ENCODE assay signal across 10 cellular contexts in genomic region chr10:80473096-80473657, GRCh38. TPM values are rescaled to one million over a fixed set of nuclear protein-coding genes. Genes with fewer than 3 reads are reported as not detected.
DNase-seq lines count a peak whose midpoint lies in the region; ATAC-seq and TF ChIP-seq lines count a peak whose summit lies in the region.
"Had no signal": no experiment of that assay in that cellular context is flagged by ENCODE, and none has a peak within 500 bp of the region (broad histone marks: within the 10 kb centered on the region; RNA-seq: fewer than 3 reads in every experiment).

No MANE protein-coding gene starts in this region.

- POLR2A ChIA-PET in SK-N-SH (lab: Yijun Ruan, JAX), result interaction anchor here (1.3 kb wide), 1 partner anchor 9 kb away, joined by 5 read pairs; no protein-coding TSS in a partner anchor
- POLR2A ChIA-PET in activated B cell treated with CpG ODN at 0.5 μM for 24 hours (lab: Charles Lee), result interaction anchor here (1.1 to 2.3 kb wide), 2 partner anchors 17 to 19 kb away, joined by 4 to 10 read pairs; no protein-coding TSS in a partner anchor

- H3K4me1 Mint-ChIP-seq in activated B cell treated with CpG ODN at 0.5 μM for 24 hours (peaks cover 58% of the 10 kb centered on the region), Calu3 (ENCODE audit: low read depth, unreplicated experiment) (peaks cover 78% of the 10 kb centered on the region)
- H3K4me1 Mint-ChIP-seq in stimulated activated memory B cell treated with anti-CD40 and anti-IgM and Interleukin-4, amounts not matched to agents 10 μg/mL and 1 μg/mL and 100 μg/mL, for 72 hours, result peaks cover 62% of the 10 kb centered on the region

- H3K9me2 ChIP-seq in SK-N-SH, result no peaks in the 10 kb centered on the region

- peaks cover 54% of the 10 kb centered on the region for H4K20me1 ChIP-seq in SK-N-SH (ENCODE audit: insufficient read depth)

- TF ChIP-seq POLR2A in esophagus squamous epithelium (IDR thresholded peaks at IDR 0.05), result no peak

- no peak overlapping the region for H3K9ac ChIP-seq in SK-N-SH

- H3K27me3 Mint-ChIP-seq in activated B cell treated with CpG ODN at 0.5 μM for 24 hours (no peaks in the 10 kb centered on the region), Calu3 (ENCODE audit: unreplicated experiment) (no peaks in the 10 kb centered on the region)
- no peaks in the 10 kb centered on the region for H3K27me3 Mint-ChIP-seq in stimulated activated memory B cell treated with anti-CD40 and anti-IgM and Interleukin-4, amounts not matched to agents 10 μg/mL and 1 μg/mL and 100 μg/mL, for 72 hours

- H3K4me1 ChIP-seq in SK-N-SH (ENCODE audit: control insufficient read depth in 1 of 2, insufficient read depth in 2 of 2, low read depth in 1 of 2, low read length in 1 of 2) (peaks cover 9 to 24% of the 10 kb centered on the region in 2 experiments; a peak in 3 of 4 replicates), esophagus squamous epithelium (peaks cover 80 to 98% (median 92%) of the 10 kb centered on the region in 3 donors)

- peaks cover 4% of the 10 kb centered on the region; the same call in 1 of the 2 replicates for H3K9me3 ChIP-seq in SK-N-SH
- H3K9me3 ChIP-seq in esophagus squamous epithelium, result no peaks in the 10 kb centered on the region

- ATAC-seq in SK-N-SH treated with all-trans-retinoic acid at 6 μM for 48 hours (no peak), activated B cell treated with CpG ODN at 0.5 μM for 24 hours (ENCODE audit: low read depth) (no peak), HG02885 (IDR thresholded peaks at IDR 0.05; ENCODE audit: poor library complexity, unreplicated experiment) (no peak)
- no peak for ATAC-seq in stimulated activated memory B cell treated with anti-CD40 and anti-IgM and Interleukin-4, amounts not matched to agents 10 μg/mL and 1 μg/mL and 100 μg/mL, for 72 hours

- peaks cover 99% of the 10 kb centered on the region for H3K79me2 ChIP-seq in SK-N-SH (ENCODE audit: insufficient read depth)

- TF ChIP-seq EP300 in SK-N-SH (IDR thresholded peaks at IDR 0.05; ENCODE audit: borderline replicate concordance in 1 of 2, low read depth in 1 of 2, low read length in 1 of 2), result no peak

- H3K4me3 Mint-ChIP-seq in activated B cell treated with CpG ODN at 0.5 μM for 24 hours (no peak overlapping the region), Calu3 (ENCODE audit: low read depth, unreplicated experiment) (no peak overlapping the region)
- no peak overlapping the region for H3K4me3 Mint-ChIP-seq in stimulated activated memory B cell treated with anti-CD40 and anti-IgM and Interleukin-4, amounts not matched to agents 10 μg/mL and 1 μg/mL and 100 μg/mL, for 72 hours

- WGBS in SK-N-SH (ENCODE audit: low lambda C conversion rate), result 86% methylated on average over 2 of the region's 3 CpGs
- 43 to 51% methylated on average over 2 to 3 of the region's 3 CpGs for WGBS in esophagus squamous epithelium, 2 donors

- peaks cover 6 to 33% of the 10 kb centered on the region in 2 experiments for H3K36me3 ChIP-seq in SK-N-SH (replicated peaks in 1 of 2; ENCODE audit: control insufficient read depth in 1 of 2, insufficient read depth in 2 of 2, low read length in 1 of 2)
- peaks cover 3 to 71% (median 5%) of the 10 kb centered on the region in 3 donors for H3K36me3 ChIP-seq in esophagus squamous epithelium

- H3K9me3 Mint-ChIP-seq in activated B cell treated with CpG ODN at 0.5 μM for 24 hours, result peaks cover 5% of the 10 kb centered on the region
- H3K9me3 Mint-ChIP-seq in stimulated activated memory B cell treated with anti-CD40 and anti-IgM and Interleukin-4, amounts not matched to agents 10 μg/mL and 1 μg/mL and 100 μg/mL, for 72 hours, result peaks cover 4% of the 10 kb centered on the region
- peaks cover 4% of the 10 kb centered on the region for H3K9me3 Mint-ChIP-seq in Calu3 (ENCODE audit: low read depth, unreplicated experiment)

- DNase-seq in SK-N-SH (no peak), activated B cell treated with CpG ODN at 0.5 μM for 24 hours (no peak), esophagus squamous epithelium (lab: John Stamatoyannopoulos, UW) (no peak), Calu3 (no peak), H4 (ENCODE audit: low spot score) (no peak)
- DNase-seq: NCI-H1048 had no signal

- H3K4me2 ChIP-seq in SK-N-SH, result 0 out of 2 replicates have a peak overlapping the region, but pooled peaks have one; percentile 36

- no peak for TF ChIP-seq RAD21 in SK-N-SH (IDR thresholded peaks at IDR 0.05; ENCODE audit: low read length)

- H3K27ac Mint-ChIP-seq in activated B cell treated with CpG ODN at 0.5 μM for 24 hours (peak overlapping the region; percentile 90), Calu3 (ENCODE audit: unreplicated experiment) (no peak overlapping the region)
- H3K27ac Mint-ChIP-seq in stimulated activated memory B cell treated with anti-CD40 and anti-IgM and Interleukin-4, amounts not matched to agents 10 μg/mL and 1 μg/mL and 100 μg/mL, for 72 hours, result peak overlapping the region; percentile 94

- H3K36me3 Mint-ChIP-seq in activated B cell treated with CpG ODN at 0.5 μM for 24 hours (ENCODE audit: low read depth), result peaks cover 38% of the 10 kb centered on the region
- peaks cover 29% of the 10 kb centered on the region for H3K36me3 Mint-ChIP-seq in stimulated activated memory B cell treated with anti-CD40 and anti-IgM and Interleukin-4, amounts not matched to agents 10 μg/mL and 1 μg/mL and 100 μg/mL, for 72 hours
- peaks cover 55% of the 10 kb centered on the region for H3K36me3 Mint-ChIP-seq in Calu3 (ENCODE audit: insufficient read depth, unreplicated experiment)

- H3K27ac ChIP-seq in SK-N-SH (ENCODE audit: low read depth in 2 of 2, low read length in 1 of 2), result peak overlapping the region in 1 of 2 experiments; percentile 52; a peak in 2 of 4 replicates
- H3K27ac ChIP-seq in esophagus squamous epithelium, result peak overlapping the region; percentile 86 to 100 (median 98)
- H3K27ac ChIP-seq: 22Rv1 had no signal

- H3K4me3 ChIP-seq in SK-N-SH (ENCODE audit: low read depth in 2 of 2, low read length in 1 of 2) (no peak overlapping the region), esophagus squamous epithelium (no peak overlapping the region)

- intact Hi-C loops in activated B cell treated with CpG ODN at 0.5 μM for 24 hours (cut with micrococcal nuclease) (loop anchor here (2.0 to 5.0 kb wide), 2 partner anchors 14 to 66 kb away; partner anchors contain the start of gene PRXL2A), esophagus squamous epithelium (cut with DNase I) (no loop called here), Calu3 (cut with micrococcal nuclease; ENCODE audit: unreplicated experiment) (no loop called here)

- BruUV-seq in Calu3 (replicated peaks; lab: Mats Ljungman, UMichigan), result no TSS peak

- TF ChIP-seq CTCF in SK-N-SH (IDR thresholded peaks at IDR 0.05) (no peak), activated B cell treated with CpG ODN at 0.5 μM for 24 hours (IDR thresholded peaks at IDR 0.05) (no peak), esophagus squamous epithelium (IDR thresholded peaks at IDR 0.05) (no peak), Calu3 (IDR thresholded peaks at IDR 0.05; ENCODE audit: unreplicated experiment) (no peak)

- CTCF ChIA-PET in SK-N-SH (lab: Yijun Ruan, JAX) (interaction anchor here (35.3 kb wide), 1 partner anchor 33 kb away, joined by 602 read pairs; no protein-coding TSS in a partner anchor), activated B cell treated with CpG ODN at 0.5 μM for 24 hours (lab: Charles Lee) (interaction anchor here (0.9 to 1.7 kb wide), 3 partner anchors 20 to 29 kb away, joined by 3 to 4 read pairs (median 4); no protein-coding TSS in a partner anchor), Calu3 (lab: Charles Lee) (interaction anchor here (0.5 to 2.6 kb wide), 4 partner anchors 12 to 32 kb away, joined by 3 to 11 read pairs (median 8); no protein-coding TSS in a partner anchor)

- peaks cover 21% of the 10 kb centered on the region for H3F3A ChIP-seq in SK-N-SH (replicated peaks; ENCODE audit: insufficient read depth)

- H3K27me3 ChIP-seq in SK-N-SH (ENCODE audit: insufficient read depth), result no peaks in the 10 kb centered on the region
- H3K27me3 ChIP-seq in esophagus squamous epithelium, result no peaks in the 10 kb centered on the region

- H2AFZ ChIP-seq in SK-N-SH (ENCODE audit: low read depth), result no peak overlapping the region

TF ChIP-seq in SK-N-SH, 30 proteins besides CTCF, POLR2A, EP300 and RAD21:
- no peak for TF ChIP-seq TEAD4 (IDR thresholded peaks at IDR 0.05; ENCODE audit: borderline replicate concordance, insufficient read depth)
- TF ChIP-seq NRF1 (IDR thresholded peaks at IDR 0.05; ENCODE audit: low read depth, low read length), result no peak
- TF ChIP-seq, protein P1, sequence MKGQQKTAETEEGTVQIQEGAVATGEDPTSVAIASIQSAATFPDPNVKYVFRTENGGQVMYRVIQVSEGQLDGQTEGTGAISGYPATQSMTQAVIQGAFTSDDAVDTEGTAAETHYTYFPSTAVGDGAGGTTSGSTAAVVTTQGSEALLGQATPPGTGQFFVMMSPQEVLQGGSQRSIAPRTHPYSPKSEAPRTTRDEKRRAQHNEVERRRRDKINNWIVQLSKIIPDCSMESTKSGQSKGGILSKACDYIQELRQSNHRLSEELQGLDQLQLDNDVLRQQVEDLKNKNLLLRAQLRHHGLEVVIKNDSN (IDR thresholded peaks at IDR 0.05; ENCODE audit: borderline replicate concordance, low read depth), result no peak
TF ChIP-seq in SK-N-SH: peak in this region for 0.

TF ChIP-seq in SK-N-SH treated with all-trans-retinoic acid at 6 μM for 48 hours, 23 proteins besides CTCF, POLR2A, EP300 and RAD21 (continues in another document):
- TF ChIP-seq CSRNP3 (CRISPR knock-in tag; IDR thresholded peaks at IDR 0.05), result no peak
- no peak for TF ChIP-seq GLIS3 (CRISPR knock-in tag; IDR thresholded peaks at IDR 0.05)
- no peak for TF ChIP-seq SNAI2 (CRISPR knock-in tag; IDR thresholded peaks at IDR 0.05)
- no peak for TF ChIP-seq TOX (CRISPR knock-in tag; IDR thresholded peaks at IDR 0.05; ENCODE audit: borderline replicate concordance)

RNA-seq across cellular contexts. Expression of gene TSPAN14, which starts 19.1 kb away (rescaled TPM):
- 44.0 and 78.1 TPM in 2 replicates for polyA plus RNA-seq in SK-N-SH (2012; rRNA removed)
- 42.5 and 64.1 TPM in 2 replicates for polyA plus RNA-seq in SK-N-SH (2012; cell fraction: cytosol; rRNA removed)
- 57.0 and 58.9 TPM in 2 replicates for polyA plus RNA-seq in SK-N-SH (2012; cell fraction: nucleus; rRNA removed)
- total RNA-seq in activated B cell treated with CpG ODN at 0.5 μM for 24 hours (18.9 and 20.7 TPM in 2 replicates), esophagus squamous epithelium (100 to 1,000 TPM in 2 of 4 donors, 10 to 100 TPM in 2; 66.4 to 118 (median 89.8) TPM), Calu3 (2022) (98.6 and 116 TPM in 2 replicates)
- total RNA-seq in H4 (2014; rRNA removed; shearing (Covaris generic)), result 16.2 and 16.4 TPM in 2 replicates
